In the genomic region with DNA sequence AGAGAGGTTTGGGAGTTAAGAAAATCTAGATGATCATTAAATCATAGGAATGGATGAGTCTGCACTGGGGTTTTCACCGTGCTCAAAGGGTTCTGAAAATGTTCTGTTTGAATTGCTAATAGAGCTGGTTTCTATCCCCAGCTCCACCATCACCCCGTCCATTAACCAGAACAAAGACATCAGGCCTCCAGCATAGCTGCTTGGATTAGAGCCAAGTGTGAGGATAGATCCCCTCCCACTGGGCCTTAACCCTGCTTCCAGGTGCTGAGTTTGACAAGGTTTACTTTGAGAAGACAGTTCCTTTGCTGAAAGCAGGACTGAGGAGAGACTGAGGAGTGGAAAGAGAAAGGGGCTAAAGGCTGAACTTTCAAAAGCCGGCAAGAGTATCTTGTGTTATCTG, we compare ENCODE assay signal across 16 cellular contexts.
DNase-seq lines count a peak whose midpoint lies in the region; ATAC-seq lines count a peak whose summit lies in the region.
"Had no signal": no experiment of that assay in that cellular context is flagged by ENCODE, and none has a peak within 500 bp of the region (broad histone marks: within the 10 kb centered on the region; RNA-seq: fewer than 3 reads in every experiment).

No MANE protein-coding gene starts in this region.

- ATAC-seq in GM21367 (IDR thresholded peaks at IDR 0.05; ENCODE audit: unreplicated experiment) = no peak
- no peak for ATAC-seq in HG02571 (IDR thresholded peaks at IDR 0.05; ENCODE audit: unreplicated experiment)

- DNase-seq in ELF-1 (ENCODE audit: low read depth, low spot score) (peak; percentile 18), NCI-H146 treated with DMSO at 0.1 percent for 48 hours (lab: John Stamatoyannopoulos, UW; ENCODE audit: unreplicated experiment) (peak; percentile 87), NCI-H748 treated with DMSO at 0.1 percent for 48 hours (lab: John Stamatoyannopoulos, UW) (peak; percentile 17), iPS-NIHi7 (ENCODE audit: extremely low spot score) (peak; percentile 35), DMS 273 treated with DMSO at 0.1 percent for 48 hours (lab: John Stamatoyannopoulos, UW) (no peak)
- DNase-seq: BE2C; CD4-positive, alpha-beta memory T cell; H9; Karpas-422; NCI-H1436; NCI-H2171 treated with DMSO at 0.1 percent for 48 hours; NCI-H510A treated with DMSO at 0.1 percent for 48 hours; NK-92 treated with Interleukin-12 subunit alpha and Interleukin-12 subunit beta, amount 100 ng/mL, for 24 hours; SJCRH30 had no signal
